In the genomic region with DNA sequence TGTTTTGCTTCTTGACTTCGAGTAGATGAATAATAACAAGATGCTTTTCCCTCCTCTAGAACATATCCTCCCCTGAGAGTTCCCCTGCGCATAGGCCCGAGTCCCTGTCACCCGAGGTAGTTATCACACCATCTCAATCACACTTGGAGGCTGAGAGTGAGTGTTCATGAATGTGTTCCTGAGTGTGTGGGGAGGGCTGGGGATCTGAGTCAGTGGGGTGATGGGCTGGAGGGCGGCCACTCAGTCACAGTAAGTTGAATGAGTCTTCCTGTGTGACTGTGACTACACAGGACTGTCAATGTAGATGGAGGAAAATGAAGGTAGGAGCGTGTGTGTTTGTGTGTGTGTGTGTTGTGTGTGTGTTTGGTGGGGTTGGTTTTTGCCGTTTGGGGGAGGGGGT, we compare ENCODE assay signal across 1 cellular context.
A peak's percentile ranks its signal among the peaks of the same experiment; 100 is the strongest.
TF ChIP-seq lines count a peak whose summit lies in the region.

No MANE protein-coding gene starts in this region.

TF ChIP-seq in K562, 482 proteins besides CTCF, POLR2A, EP300 and RAD21 (continued from another document):
- TF ChIP-seq COPS2 (conservative IDR thresholded peaks at IDR 0.05) (no peak), SUPT5H (IDR thresholded peaks at IDR 0.05) (peak; percentile 42)
TF ChIP-seq in K562: peak in this region for 5.
